In genomic region chr4:36841583-36842326, GRCh38 we compare ENCODE assay signal across 13 cellular contexts.
DNase-seq lines count a peak whose midpoint lies in the region; ATAC-seq and TF ChIP-seq lines count a peak whose summit lies in the region.
"Had no signal": no experiment of that assay in that cellular context is flagged by ENCODE, and none has a peak within 500 bp of the region (broad histone marks: within the 10 kb centered on the region; RNA-seq: fewer than 3 reads in every experiment).

No MANE protein-coding gene starts in this region.

- no peaks in the 10 kb centered on the region for H4K20me1 ChIP-seq in BLaER1

- DNase-seq in OCI-M1 (lab: John Stamatoyannopoulos, UW) (peak; percentile 66), AML-193 (lab: John Stamatoyannopoulos, UW) (no peak), uterus (no peak), coronary artery (ENCODE audit: low spot score) (no peak), NCI-H128 (lab: John Stamatoyannopoulos, UW; ENCODE audit: unreplicated experiment) (no peak)
- DNase-seq: activated CD4-positive, alpha-beta memory T cell treated with anti-CD3 and anti-CD28 coated beads for 36 hours; NCI-H1105; nephron progenitor cell; substantia nigra had no signal

- intact Hi-C loops in uterus (cut with DNase I; ENCODE audit: low total_unique reads), result no loop called here

- H3K9ac ChIP-seq in BLaER1, result no peak overlapping the region

- ATAC-seq in GM18909 (IDR thresholded peaks at IDR 0.05; ENCODE audit: poor library complexity, unreplicated experiment) (peak; percentile 61), HG03064 (IDR thresholded peaks at IDR 0.05; ENCODE audit: low read depth, unreplicated experiment) (peak; percentile 61)

- H3K27me3 ChIP-seq in BLaER1, result no peaks in the 10 kb centered on the region
- H3K27me3 ChIP-seq in uterus, result no peaks in the 10 kb centered on the region

- peak overlapping the region; percentile 50 for H3K4me2 ChIP-seq in BLaER1

- H3K4me3 ChIP-seq in BLaER1 (no peak overlapping the region), uterus (no peak overlapping the region), coronary artery (no peak overlapping the region)

- TF ChIP-seq CTCF in uterus (IDR thresholded peaks at IDR 0.05) (no peak), coronary artery (IDR thresholded peaks at IDR 0.05) (no peak)

- no peak for TF ChIP-seq POLR2A in uterus (IDR thresholded peaks at IDR 0.05)

- no peaks in the 10 kb centered on the region for H3K9me3 ChIP-seq in BLaER1
- no peaks in the 10 kb centered on the region for H3K9me3 ChIP-seq in uterus

- H3K27ac ChIP-seq in BLaER1 (no peak overlapping the region), uterus (no peak overlapping the region), coronary artery (no peak overlapping the region)
- H3K27ac ChIP-seq: RWPE1 had no signal

- peaks cover 21% of the 10 kb centered on the region for H3K4me1 ChIP-seq in BLaER1
- H3K4me1 ChIP-seq in uterus, result no peaks in the 10 kb centered on the region

- no peaks in the 10 kb centered on the region for H3K36me3 ChIP-seq in BLaER1
- H3K36me3 ChIP-seq in uterus, result no peaks in the 10 kb centered on the region
